In genomic region chr2:32626591-32627221, GRCh38 we compare ENCODE assay signal across 12 cellular contexts. TPM values are rescaled to one million over a fixed set of nuclear protein-coding genes. Genes with fewer than 3 reads are reported as not detected.
DNase-seq lines count a peak whose midpoint lies in the region; ATAC-seq and TF ChIP-seq lines count a peak whose summit lies in the region.
"Had no signal": no experiment of that assay in that cellular context is flagged by ENCODE, and none has a peak within 500 bp of the region (broad histone marks: within the 10 kb centered on the region; RNA-seq: fewer than 3 reads in every experiment).

No MANE protein-coding gene starts in this region.

- H3K27ac ChIP-seq in iPS-18a (ENCODE audit: low read length) = no peak overlapping the region

- no peaks in the 10 kb centered on the region for H3K27me3 ChIP-seq in iPS-18a (ENCODE audit: control insufficient read depth, insufficient read depth, low read length)
- H3K27me3 ChIP-seq in MG63 = no peaks in the 10 kb centered on the region
- H3K27me3 ChIP-seq: spleen had no signal

- H3K36me3 Mint-ChIP-seq in activated T-cell treated with anti-CD3 and anti-CD28 coated beads, Interleukin-2, amount 50 U/mL, for 72 hours (ENCODE audit: insufficient read depth in 2 of 2) = peaks cover 0 to 10% of the 10 kb centered on the region in 2 donors
- H3K36me3 Mint-ChIP-seq in activated CD8-positive, alpha-beta T cell treated with anti-CD3 and anti-CD28 coated beads for 36 hours (ENCODE audit: low read depth) = peaks cover 16% of the 10 kb centered on the region
- peaks cover 22 to 23% of the 10 kb centered on the region in 2 donors for H3K36me3 Mint-ChIP-seq in stimulated activated naive B cell treated with anti-CD40 and anti-IgM and Interleukin-4, amounts not matched to agents 10 μg/mL and 1 μg/mL and 100 μg/mL, for 72 hours

- H3K4me1 ChIP-seq in iPS-18a (ENCODE audit: control insufficient read depth, low read depth, low read length) = no peaks in the 10 kb centered on the region

- no peak overlapping the region for H3K9ac ChIP-seq in iPS-18a (ENCODE audit: low read length)

- H3K9me3 ChIP-seq in iPS-18a (ENCODE audit: control insufficient read depth, low read depth, low read length) = no peaks in the 10 kb centered on the region
- H3K9me3 ChIP-seq in MG63 = no peaks in the 10 kb centered on the region
- H3K9me3 ChIP-seq: spleen had no signal

- CTCF ChIA-PET in activated CD8-positive, alpha-beta T cell treated with anti-CD3 and anti-CD28 coated beads for 36 hours (lab: Charles Lee) = interaction anchor here (1.8 kb wide), 1 partner anchor 23 kb away, joined by 4 read pairs; no protein-coding TSS in a partner anchor

- no peaks in the 10 kb centered on the region for H3K27me3 Mint-ChIP-seq in activated T-cell treated with anti-CD3 and anti-CD28 coated beads, Interleukin-2, amount 50 U/mL, for 72 hours (ENCODE audit: low read depth)
- H3K27me3 Mint-ChIP-seq in activated CD8-positive, alpha-beta T cell treated with anti-CD3 and anti-CD28 coated beads for 36 hours = no peaks in the 10 kb centered on the region
- H3K27me3 Mint-ChIP-seq in stimulated activated naive B cell treated with anti-CD40 and anti-IgM and Interleukin-4, amounts not matched to agents 10 μg/mL and 1 μg/mL and 100 μg/mL, for 72 hours = no peaks in the 10 kb centered on the region

- no peak overlapping the region for H3K27ac Mint-ChIP-seq in activated T-cell treated with anti-CD3 and anti-CD28 coated beads, Interleukin-2, amount 50 U/mL, for 72 hours
- H3K27ac Mint-ChIP-seq in activated CD8-positive, alpha-beta T cell treated with anti-CD3 and anti-CD28 coated beads for 36 hours = no peak overlapping the region
- H3K27ac Mint-ChIP-seq in stimulated activated naive B cell treated with anti-CD40 and anti-IgM and Interleukin-4, amounts not matched to agents 10 μg/mL and 1 μg/mL and 100 μg/mL, for 72 hours = peak overlapping the region; percentile 98

- H3K36me3 ChIP-seq in iPS-18a (ENCODE audit: control insufficient read depth, low read depth, low read length) = peaks cover 5% of the 10 kb centered on the region
- peaks cover 17% of the 10 kb centered on the region for H3K36me3 ChIP-seq in MG63

- ATAC-seq in activated T-cell treated with anti-CD3 and anti-CD28 coated beads, Interleukin-2, amount 50 U/mL, for 72 hours (replicated peaks in 1 of 2) = no peak
- no peak for ATAC-seq in activated CD8-positive, alpha-beta T cell treated with anti-CD3 and anti-CD28 coated beads for 36 hours
- ATAC-seq in stimulated activated naive B cell treated with anti-CD40 and anti-IgM and Interleukin-4, amounts not matched to agents 10 μg/mL and 1 μg/mL and 100 μg/mL, for 72 hours (replicated peaks) = no peak
- no peak for ATAC-seq in GM19395 (IDR thresholded peaks at IDR 0.05; ENCODE audit: unreplicated experiment)

- DNase-seq in activated T-cell treated with anti-CD3 and anti-CD28 coated beads, Interleukin-2, amount 50 U/mL, for 72 hours = no peak
- DNase-seq in activated T-cell treated with anti-CD3 and anti-CD28 coated beads, Interleukin-2, amount 50 U/mL, for 48 hours = no peak
- DNase-seq in activated CD8-positive, alpha-beta T cell treated with anti-CD3 and anti-CD28 coated beads for 36 hours = no peak
- no peak for DNase-seq in stimulated activated naive B cell treated with anti-CD40 and anti-IgM and Interleukin-4, amounts not matched to agents 10 μg/mL and 1 μg/mL and 100 μg/mL, for 72 hours
- DNase-seq in cortex of kidney (lab: John Stamatoyannopoulos, UW) = no peak
- DNase-seq in MG63 = no peak
- DNase-seq: foreskin melanocyte, NCI-H2029, RPMI8226 had no signal

- intact Hi-C loops in activated CD8-positive, alpha-beta T cell treated with anti-CD3 and anti-CD28 coated beads for 36 hours (cut with micrococcal nuclease) = no loop called here

- no peaks in the 10 kb centered on the region for H3K9me3 Mint-ChIP-seq in activated T-cell treated with anti-CD3 and anti-CD28 coated beads, Interleukin-2, amount 50 U/mL, for 72 hours
- no peaks in the 10 kb centered on the region for H3K9me3 Mint-ChIP-seq in activated CD8-positive, alpha-beta T cell treated with anti-CD3 and anti-CD28 coated beads for 36 hours
- no peaks in the 10 kb centered on the region for H3K9me3 Mint-ChIP-seq in stimulated activated naive B cell treated with anti-CD40 and anti-IgM and Interleukin-4, amounts not matched to agents 10 μg/mL and 1 μg/mL and 100 μg/mL, for 72 hours

- peaks cover 42% of the 10 kb centered on the region for H3K4me1 Mint-ChIP-seq in activated T-cell treated with anti-CD3 and anti-CD28 coated beads, Interleukin-2, amount 50 U/mL, for 72 hours (ENCODE audit: low read depth)
- peaks cover 18% of the 10 kb centered on the region for H3K4me1 Mint-ChIP-seq in activated CD8-positive, alpha-beta T cell treated with anti-CD3 and anti-CD28 coated beads for 36 hours (ENCODE audit: low read depth)
- H3K4me1 Mint-ChIP-seq in stimulated activated naive B cell treated with anti-CD40 and anti-IgM and Interleukin-4, amounts not matched to agents 10 μg/mL and 1 μg/mL and 100 μg/mL, for 72 hours = peaks cover 15 to 20% of the 10 kb centered on the region in 2 donors

- no peak for TF ChIP-seq CTCF in activated CD8-positive, alpha-beta T cell treated with anti-CD3 and anti-CD28 coated beads for 36 hours (IDR thresholded peaks at IDR 0.05)

- POLR2A ChIA-PET in activated CD8-positive, alpha-beta T cell treated with anti-CD3 and anti-CD28 coated beads for 36 hours (lab: Charles Lee) = interaction anchor here (0.6 kb wide), 1 partner anchor 35 kb away, joined by 3 read pairs; no protein-coding TSS in a partner anchor

- H3K4me3 Mint-ChIP-seq in activated T-cell treated with anti-CD3 and anti-CD28 coated beads, Interleukin-2, amount 50 U/mL, for 72 hours = peak overlapping the region; percentile 94
- H3K4me3 Mint-ChIP-seq in activated CD8-positive, alpha-beta T cell treated with anti-CD3 and anti-CD28 coated beads for 36 hours = peak overlapping the region; percentile 95
- peak overlapping the region; percentile 90 to 99 for H3K4me3 Mint-ChIP-seq in stimulated activated naive B cell treated with anti-CD40 and anti-IgM and Interleukin-4, amounts not matched to agents 10 μg/mL and 1 μg/mL and 100 μg/mL, for 72 hours

- H3K4me3 ChIP-seq in iPS-18a (ENCODE audit: low read length) (peak overlapping the region; percentile 95), MG63 (no peak overlapping the region)

RNA-seq across cellular contexts. Expression of gene TTC27, which starts 1.1 kb away (rescaled TPM):
- total RNA-seq in activated T-cell treated with anti-CD3 and anti-CD28 coated beads, Interleukin-2, amount 50 U/mL, for 72 hours = 10 to 100 TPM; 24.2 to 27.8 TPM
- total RNA-seq in activated CD8-positive, alpha-beta T cell treated with anti-CD3 and anti-CD28 coated beads for 36 hours = 10 to 100 TPM; 30.1 to 33.8 TPM
- total RNA-seq in MG63 (2014; rRNA removed; shearing (Covaris generic); ENCODE audit: low replicate concordance) = 52.7 and 63.8 TPM in 2 replicates
